24 cellular contexts compared by ENCODE assay signal in the genomic region with DNA sequence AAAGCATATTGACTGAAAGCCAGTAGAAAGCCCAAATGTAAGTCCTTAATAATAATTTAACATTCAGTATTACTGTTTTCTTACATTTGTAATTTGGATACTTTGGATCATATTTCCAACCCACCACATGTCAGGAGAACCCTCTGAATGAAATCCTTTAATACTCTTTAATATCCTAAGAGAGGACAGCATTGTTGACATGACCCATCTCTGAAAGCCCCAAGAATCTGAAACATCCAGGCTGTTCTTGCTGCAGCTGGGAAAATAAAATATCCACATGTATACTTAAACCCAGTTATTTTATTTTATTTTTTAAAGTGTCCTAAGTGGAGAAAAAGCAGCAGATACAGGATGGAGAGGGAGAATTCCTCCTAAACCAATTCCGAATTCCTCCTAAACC.
"Had no signal": no experiment of that assay in that cellular context is flagged by ENCODE, and none has a peak within 500 bp of the region (broad histone marks: within the 10 kb centered on the region; RNA-seq: fewer than 3 reads in every experiment).

No MANE protein-coding gene starts in this region.

- H3K27me3 ChIP-seq: heart right ventricle, stomach, testis, tibial artery had no signal

- H3K36me3 ChIP-seq: heart right ventricle, stomach, tibial artery had no signal

- H3K27ac ChIP-seq: dorsolateral prefrontal cortex, epithelial cell of prostate, heart right ventricle, psoas muscle, stomach, testis, tibial artery had no signal

- H3K9me3 ChIP-seq: heart right ventricle, mucosa of descending colon, psoas muscle, stomach, testis, tibial artery had no signal

- H3K4me1 ChIP-seq: psoas muscle, tibial artery had no signal

- DNase-seq: cortex of kidney; dorsolateral prefrontal cortex; effector CD4-positive, alpha-beta T cell; foreskin melanocyte; glutamatergic neuron; heart right ventricle; hippocampal formation; immature natural killer cell; mesenchymal stem cell; mucosa of descending colon; naive thymus-derived CD8-positive, alpha-beta T cell; nephron progenitor cell; nucleus accumbens; psoas muscle; right cardiac atrium; small intestine; stimulated activated CD4-positive, alpha-beta T cell treated with anti-CD3 and anti-CD28 coated beads, Interleukin-12 subunit alpha, Interleukin-12 subunit beta, amount 100 ng/mL, for 4 hours; stimulated activated CD4-positive, alpha-beta T cell treated with anti-CD3 and anti-CD28 coated beads, Interleukin-2, amount 100 ng/mL, for 24 hours; stimulated activated CD4-positive, alpha-beta T cell treated with anti-CD3 and anti-CD28 coated beads, Interleukin-4, amount 100 ng/mL, for 24 hours; stimulated activated naive CD4-positive, alpha-beta T cell treated with Interleukin-2 at 50 U/mL for 16 hours; stomach; testis; tibial artery had no signal

- H3K4me3 ChIP-seq: dorsolateral prefrontal cortex, heart right ventricle, mucosa of descending colon, psoas muscle, stomach, testis, tibial artery had no signal
